In genomic region chr4:118270492-118270891, GRCh38 we compare ENCODE assay signal across 8 cellular contexts.
DNase-seq lines count a peak whose midpoint lies in the region; ATAC-seq and TF ChIP-seq lines count a peak whose summit lies in the region.

No MANE protein-coding gene starts in this region.

- H3K4ac ChIP-seq in mesenchymal stem cell (ENCODE audit: low read depth in 1 of 2, low read length in 2 of 2), result no peak overlapping the region

- no peak overlapping the region for H3K18ac ChIP-seq in mesenchymal stem cell (ENCODE audit: low read depth in 1 of 2, low read length in 2 of 2)

- WGBS in heart right ventricle, 2 donors, result 6 to 10% methylated on average over 2 of the region's 2 CpGs
- no CpG with 5 or more reads among the region's 2 CpGs for WGBS in mesenchymal stem cell

- H3K4me3 ChIP-seq in heart right ventricle, result no peak overlapping the region
- H3K4me3 ChIP-seq in right atrium auricular region, result no peak overlapping the region
- no peak overlapping the region for H3K4me3 ChIP-seq in mesenchymal stem cell (ENCODE audit: insufficient read depth in 1 of 2, low read depth in 1 of 2, low read length in 2 of 2)

- no peak overlapping the region for H3K9ac ChIP-seq in mesenchymal stem cell (ENCODE audit: low read length)

- intact Hi-C loops in heart right ventricle (cut with DNase I), result loop anchor here in 1 of 10 donors (10.0 kb wide), 1 partner anchor 414 kb away; the partner anchor contains the start of gene METTL14

- H2BK15ac ChIP-seq in mesenchymal stem cell (ENCODE audit: low read depth, poor library complexity, severe bottlenecking), result no peak overlapping the region

- no peak overlapping the region for H3K23ac ChIP-seq in mesenchymal stem cell (ENCODE audit: low read length in 2 of 2)

- H2BK12ac ChIP-seq in mesenchymal stem cell (ENCODE audit: low read length in 2 of 2), result no peak overlapping the region

- no peaks in the 10 kb centered on the region for H3K79me1 ChIP-seq in mesenchymal stem cell (replicated peaks; ENCODE audit: low read length, poor library complexity, severe bottlenecking)

- H3K27ac ChIP-seq in heart right ventricle (no peak overlapping the region), right atrium auricular region (no peak overlapping the region), mesenchymal stem cell (ENCODE audit: low read length, poor library complexity, severe bottlenecking) (no peak overlapping the region)

- no peaks in the 10 kb centered on the region for H3K9me3 ChIP-seq in heart right ventricle
- no peaks in the 10 kb centered on the region for H3K9me3 ChIP-seq in right atrium auricular region
- no peaks in the 10 kb centered on the region for H3K9me3 ChIP-seq in mesenchymal stem cell (ENCODE audit: control insufficient read depth, low read length)

- H3K4me1 ChIP-seq in heart right ventricle (no peaks in the 10 kb centered on the region), right atrium auricular region (no peaks in the 10 kb centered on the region), mesenchymal stem cell (ENCODE audit: control insufficient read depth, insufficient read depth, low read depth, low read length) (no peaks in the 10 kb centered on the region)

- DNase-seq in heart right ventricle (no peak), right atrium auricular region (ENCODE audit: low spot score) (no peak), NCI-H446 treated with DMSO at 0.1 percent for 48 hours (lab: John Stamatoyannopoulos, UW) (peak; percentile 55), mesenchymal stem cell (peak; percentile 65), nucleus accumbens (lab: John Stamatoyannopoulos, UW) (no peak)
- peak; percentile 31 for DNase-seq in central memory CD4-positive, alpha-beta T cell

- no peak overlapping the region for H3K4me2 ChIP-seq in mesenchymal stem cell (ENCODE audit: low read length, poor library complexity, severe bottlenecking)

- H2AFZ ChIP-seq in mesenchymal stem cell (ENCODE audit: low read depth, low read length), result no peak overlapping the region

- no peak overlapping the region for H4K91ac ChIP-seq in mesenchymal stem cell (ENCODE audit: low read length)

- no peak overlapping the region for H2BK5ac ChIP-seq in mesenchymal stem cell (ENCODE audit: low read depth, low read length, poor library complexity, severe bottlenecking)

- H3K27me3 ChIP-seq in heart right ventricle, result peaks cover 0 to 18% (median 11%) of the 10 kb centered on the region in 7 donors
- H3K27me3 ChIP-seq in right atrium auricular region, result no peaks in the 10 kb centered on the region
- peaks cover 0 to 24% of the 10 kb centered on the region in 2 experiments for H3K27me3 ChIP-seq in mesenchymal stem cell (ENCODE audit: control insufficient read depth in 1 of 2, insufficient read depth in 1 of 2, low read length in 2 of 2)

- TF ChIP-seq CTCF in heart right ventricle (IDR thresholded peaks at IDR 0.05) (peak in 8 of 9 donors; percentile 24 to 72 (median 58)), right atrium auricular region (IDR thresholded peaks at IDR 0.05) (peak in 1 of 2 donors; percentile 70)

- ATAC-seq in heart right ventricle (no peak), HG02943 (IDR thresholded peaks at IDR 0.05; ENCODE audit: low read depth, unreplicated experiment) (peak; percentile 66), GM21515 (IDR thresholded peaks at IDR 0.05; ENCODE audit: unreplicated experiment) (no peak)

- no peak overlapping the region for H4K8ac ChIP-seq in mesenchymal stem cell (ENCODE audit: low read length)

- no peaks in the 10 kb centered on the region for H3K36me3 ChIP-seq in heart right ventricle
- no peaks in the 10 kb centered on the region for H3K36me3 ChIP-seq in right atrium auricular region
- H3K36me3 ChIP-seq in mesenchymal stem cell (ENCODE audit: control insufficient read depth in 1 of 2, insufficient read depth in 2 of 2, low read depth in 1 of 2, low read length in 2 of 2), result peaks cover 0 to 3% of the 10 kb centered on the region in 2 experiments

- no peak overlapping the region for H3K14ac ChIP-seq in mesenchymal stem cell (ENCODE audit: low read length in 2 of 2)

- no peak overlapping the region for H2BK120ac ChIP-seq in mesenchymal stem cell (ENCODE audit: low read depth, low read length)

- no peak overlapping the region for H2AK5ac ChIP-seq in mesenchymal stem cell (ENCODE audit: low read length, severe bottlenecking)

Comparison
In these comparisons a context has a peak if more than half of its experiments do, and no peak if none do; other contexts are left out.
1. DNase-seq: peak in NCI-H446 treated with DMSO at 0.1 percent for 48 hours (single experiment), central memory CD4-positive, alpha-beta T cell (single experiment) and mesenchymal stem cell (single experiment); none in heart right ventricle (0 of 2), right atrium auricular region (single experiment) and nucleus accumbens (0 of 56).